ENCODE assay signal across 9 cellular contexts in the genomic region with DNA sequence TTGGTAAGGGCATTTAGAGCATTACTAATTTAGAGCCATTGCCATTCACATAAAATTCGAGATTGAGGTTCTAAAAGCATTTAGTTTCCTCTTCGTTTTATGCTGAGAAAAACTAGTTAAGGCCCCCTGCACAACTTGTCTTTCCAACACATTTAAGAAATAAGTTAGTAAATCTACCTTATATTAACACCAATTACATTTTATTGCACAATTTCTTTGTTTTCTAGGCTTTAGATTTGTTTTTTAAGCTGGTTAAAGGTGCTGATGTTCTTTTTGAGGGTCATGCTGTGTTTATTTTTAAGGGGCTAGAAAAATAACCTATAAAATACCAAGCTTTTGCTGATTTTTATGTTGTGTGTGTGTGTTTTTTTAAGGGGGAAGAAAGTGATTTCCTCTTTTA. TPM values are rescaled to one million over a fixed set of nuclear protein-coding genes. Genes with fewer than 3 reads are reported as not detected.
DNase-seq lines count a peak whose midpoint lies in the region; ATAC-seq, FAIRE-seq and TF ChIP-seq lines count a peak whose summit lies in the region.
"Had no signal": no experiment of that assay in that cellular context is flagged by ENCODE, and none has a peak within 500 bp of the region (broad histone marks: within the 10 kb centered on the region; RNA-seq: fewer than 3 reads in every experiment).

No MANE protein-coding gene starts in this region.

- TF ChIP-seq CTCF in A549 (IDR thresholded peaks at IDR 0.05) = no peak
- no peak for TF ChIP-seq CTCF in HEK293 (tag by site-specific recombination; IDR thresholded peaks at IDR 0.05)
- no peak for TF ChIP-seq CTCF in astrocyte of the spinal cord (IDR thresholded peaks at IDR 0.05; ENCODE audit: low read depth, low read length)

- no peak overlapping the region for H2BK5ac ChIP-seq in mesendoderm (ENCODE audit: low read length)

- ATAC-seq in A549 (no peak), HG03460 (IDR thresholded peaks at IDR 0.05; ENCODE audit: unreplicated experiment) (no peak)

- H3K27ac ChIP-seq in A549 (no peak overlapping the region), HEK293 (ENCODE audit: extremely low read depth, low read depth, low read length) (no peak overlapping the region), mesendoderm (ENCODE audit: low read depth, low read length) (no peak overlapping the region)

- no peak overlapping the region for H2BK15ac ChIP-seq in mesendoderm (replicated peaks; ENCODE audit: low read depth)

- H3K79me1 ChIP-seq in mesendoderm (ENCODE audit: low read length) = peaks cover 14% of the 10 kb centered on the region

- DNase-seq in A549 (ENCODE audit: low read depth in 1 of 2, low spot score in 1 of 2) (no peak), astrocyte of the spinal cord (ENCODE audit: low read depth, low spot score) (no peak), mesendoderm (no peak), T1000 (lab: John Stamatoyannopoulos, UW) (no peak), putamen (ENCODE audit: low spot score) (no peak)
- no peak for DNase-seq in activated CD8-positive, alpha-beta memory T cell treated with anti-CD3 and anti-CD28 coated beads for 24 hours
- DNase-seq: SIG-M5 had no signal

- H4K5ac ChIP-seq in mesendoderm (ENCODE audit: low read length) = no peak overlapping the region

- 0% methylated on average over 2 of the region's 2 CpGs for WGBS in A549 (ENCODE audit: missing lambda C conversion rate)
- no CpG with 5 or more reads among the region's 2 CpGs for WGBS in mesendoderm (ENCODE audit: extremely low coverage, insufficient coverage, low lambda C conversion rate)

- H4K8ac ChIP-seq in mesendoderm (ENCODE audit: low read depth, low read length) = no peak overlapping the region

- no peak overlapping the region for H3K23ac ChIP-seq in mesendoderm (ENCODE audit: low read length)

- H3K4me1 ChIP-seq in A549 = peaks cover 15% of the 10 kb centered on the region; the same call in 2 of the 3 replicates
- H3K4me1 ChIP-seq in HEK293 (ENCODE audit: control insufficient read depth, insufficient read depth, low read length) = peaks cover 13% of the 10 kb centered on the region; the same call in 1 of the 2 replicates
- no peaks in the 10 kb centered on the region for H3K4me1 ChIP-seq in mesendoderm (ENCODE audit: control insufficient read depth, low read depth, low read length)

- no peaks in the 10 kb centered on the region for H3K27me3 ChIP-seq in mesendoderm (ENCODE audit: insufficient read depth, low read length, poor library complexity)

- H3K4me3 ChIP-seq in A549 = peak overlapping the region; percentile 65; the same call in 2 of the 3 replicates
- peak overlapping the region; percentile 98 for H3K4me3 ChIP-seq in HEK293 (ENCODE audit: low read depth, low read length)
- H3K4me3 ChIP-seq in astrocyte of the spinal cord (ENCODE audit: low read depth, low read length) = peak overlapping the region; percentile 94
- H3K4me3 ChIP-seq in mesendoderm (ENCODE audit: low read length) = no peak overlapping the region

- H3K79me2 ChIP-seq in mesendoderm (ENCODE audit: control insufficient read depth, insufficient read depth, low read length) = peaks cover 42% of the 10 kb centered on the region

- in situ Hi-C loops in astrocyte of the spinal cord (cut with HindIII; ENCODE audit: low sequenced_read_pairs) = no loop called here

- POLR2A ChIA-PET in A549 (lab: Yijun Ruan, JAX) = interaction anchor here (1.6 kb wide), 1 partner anchor 20 kb away, joined by 3 read pairs; no protein-coding TSS in a partner anchor
- POLR2A ChIA-PET in HEK293 (lab: Yijun Ruan, JAX) = no interaction called here

- no peak for TF ChIP-seq EP300 in A549 (IDR thresholded peaks at IDR 0.05)

- peak overlapping the region; percentile 76 for H3K4me2 ChIP-seq in A549
- H3K4me2 ChIP-seq in mesendoderm (ENCODE audit: low read length) = no peak overlapping the region

- no peak for TF ChIP-seq RAD21 in A549 (conservative IDR thresholded peaks at IDR 0.05 in 1 of 2, IDR thresholded peaks at IDR 0.05 in 1 of 2)

- H3K4ac ChIP-seq in mesendoderm (ENCODE audit: low read depth, low read length) = no peak overlapping the region

- H3K36me3 ChIP-seq in HEK293 (ENCODE audit: control insufficient read depth in 2 of 2, insufficient read depth in 1 of 2, low read length in 2 of 2) (peaks cover 1 to 18% of the 10 kb centered on the region in 2 experiments; a peak in 2 of 3 replicates), mesendoderm (ENCODE audit: control insufficient read depth, insufficient read depth, low read length) (no peaks in the 10 kb centered on the region)

- CTCF ChIA-PET in A549 (lab: Yijun Ruan, JAX) (no interaction called here), HEK293 (lab: Yijun Ruan, JAX) (no interaction called here)

- no peak overlapping the region for H2AK5ac ChIP-seq in mesendoderm (ENCODE audit: low read length)

- no peak overlapping the region for H3K56ac ChIP-seq in mesendoderm (ENCODE audit: low read length)

- TF ChIP-seq POLR2A in A549 (IDR thresholded peaks at IDR 0.05; ENCODE audit: low read length) = no peak

- no peak overlapping the region for H3K18ac ChIP-seq in mesendoderm (ENCODE audit: low read length)

- H3K9me3 ChIP-seq in A549 = no peaks in the 10 kb centered on the region
- H3K9me3 ChIP-seq in HEK293 (ENCODE audit: control insufficient read depth, insufficient read depth, low read depth, low read length) = no peaks in the 10 kb centered on the region

- peak overlapping the region; percentile 35 for H3K9ac ChIP-seq in mesendoderm (ENCODE audit: low read length)

- no peak for FAIRE-seq in A549 (lab: Jason Lieb, UNC)

- no peak overlapping the region for H2BK120ac ChIP-seq in mesendoderm (ENCODE audit: low read depth, low read length)

TF ChIP-seq in A549, 52 proteins besides CTCF, POLR2A, EP300 and RAD21:
- TF ChIP-seq MYC (IDR thresholded peaks at IDR 0.05; ENCODE audit: borderline replicate concordance, low read length) = no peak
TF ChIP-seq in A549: peak in this region for 0.

TF ChIP-seq in HEK293, 187 proteins besides CTCF, POLR2A, EP300 and RAD21:
- no peak for TF ChIP-seq ZNF544 (tag by site-specific recombination; IDR thresholded peaks at IDR 0.05)
- peak; percentile 36; the same call in 1 of the 2 replicates for TF ChIP-seq FEZF1 (tag by site-specific recombination; IDR thresholded peaks at IDR 0.05)

RNA-seq across cellular contexts. Expression of a gene that starts 1.2 kb away (rescaled TPM):
- polyA plus RNA-seq in A549 (2011; rRNA removed) (26.2 and 26.9 TPM in 2 replicates), A549 (2017; fragmentation: RNase III; extraction: RNeasy Plus Mini Kit Qiagen cat#74134 plus additional on column Dnase treatment) (11.8 to 12.4 TPM (median 12.3 TPM) in 3 replicates)
- polyA plus RNA-seq in A549 (2012; cell fraction: cytosol; rRNA removed) = 3.8 and 4.6 TPM in 2 replicates
- polyA plus RNA-seq in A549 (2012; cell fraction: nucleus; rRNA removed) = 5.8 and 8.7 TPM in 2 replicates
- 17.5 and 21.4 TPM in 2 replicates for polyA minus RNA-seq in A549 (2011; rRNA and poly(A)+ RNA removed)
- polyA plus RNA-seq in mesendoderm (2013, experiment 1 of 2) = 15.1 TPM
- 14.3 TPM for polyA plus RNA-seq in mesendoderm (2013, experiment 2 of 2)

RNA-seq across cellular contexts. Expression of a gene that starts 1.4 kb away (rescaled TPM):
- polyA plus RNA-seq in A549 (2011; rRNA removed) = 69.5 and 99.0 TPM in 2 replicates
- 12.4 and 13.6 TPM in 2 replicates for polyA plus RNA-seq in A549 (2012; cell fraction: cytosol; rRNA removed)
- polyA plus RNA-seq in A549 (2012; cell fraction: nucleus; rRNA removed) = 3.9 and 9.1 TPM in 2 replicates
- polyA plus RNA-seq in A549 (2017; fragmentation: RNase III; extraction: RNeasy Plus Mini Kit Qiagen cat#74134 plus additional on column Dnase treatment) = 17.9 to 19.0 TPM (median 18.7 TPM) in 3 replicates
- 16.9 and 20.6 TPM in 2 replicates for polyA minus RNA-seq in A549 (2011; rRNA and poly(A)+ RNA removed)
- polyA plus RNA-seq in mesendoderm (2013, experiment 1 of 2) = 20.9 TPM
- 21.2 TPM for polyA plus RNA-seq in mesendoderm (2013, experiment 2 of 2)

RNA-seq across cellular contexts. Expression of a gene that starts 59.2 kb away (rescaled TPM):
- polyA plus RNA-seq in A549 (2011; rRNA removed) (3.4 and 3.6 TPM in 2 replicates), A549 (2017; fragmentation: RNase III; extraction: RNeasy Plus Mini Kit Qiagen cat#74134 plus additional on column Dnase treatment) (1.3 to 1.7 TPM (median 1.6 TPM) in 3 replicates)
- polyA plus RNA-seq in A549 (2012; cell fraction: cytosol; rRNA removed) = 0.83 and 0.96 TPM in 2 replicates
- 0.47 and 0.83 TPM in 2 replicates for polyA plus RNA-seq in A549 (2012; cell fraction: nucleus; rRNA removed)
- polyA minus RNA-seq in A549 (2011; rRNA and poly(A)+ RNA removed) = 3.3 and 3.4 TPM in 2 replicates
- 0.53 TPM for polyA plus RNA-seq in mesendoderm (2013, experiment 1 of 2)
- polyA plus RNA-seq in mesendoderm (2013, experiment 2 of 2) = 0.46 TPM
